21 cellular contexts compared by ENCODE assay signal in the genomic region with DNA sequence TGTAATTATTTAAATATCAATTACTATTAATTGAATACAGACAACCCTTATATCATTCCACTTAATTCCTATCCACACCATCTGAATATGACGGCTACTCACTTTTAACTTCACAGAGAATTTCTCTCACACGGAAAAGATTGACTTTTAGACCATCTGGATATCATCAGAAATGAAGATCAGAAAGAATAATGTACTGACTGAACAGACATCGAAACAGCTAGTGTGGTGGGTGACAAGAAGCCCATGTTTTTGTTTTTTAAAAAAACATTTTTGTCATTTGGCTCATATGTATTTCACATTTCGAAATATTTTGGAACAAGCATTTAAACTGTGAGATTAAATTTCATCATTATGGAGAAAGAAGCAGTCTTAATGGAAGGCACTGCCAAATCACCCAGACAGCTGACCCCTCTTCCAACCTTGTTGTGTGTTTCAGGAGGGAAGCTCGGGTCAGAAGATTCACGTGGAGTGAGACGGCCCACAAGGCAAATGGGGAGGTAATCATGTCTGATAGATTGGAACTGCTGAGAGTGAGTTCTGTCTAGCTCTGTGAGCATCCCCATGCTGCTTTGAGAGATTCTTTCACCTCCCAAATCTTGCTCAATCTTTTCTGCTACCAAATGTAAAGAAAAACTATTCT.
"Had no signal": no experiment of that assay in that cellular context is flagged by ENCODE, and none has a peak within 500 bp of the region (broad histone marks: within the 10 kb centered on the region; RNA-seq: fewer than 3 reads in every experiment).

No MANE protein-coding gene starts in this region.

- H3K4me1 ChIP-seq: foreskin keratinocyte, upper lobe of left lung had no signal

- H3K27me3 ChIP-seq: cardiac muscle cell, neural progenitor cell, upper lobe of left lung had no signal

- H3K9me3 ChIP-seq: upper lobe of left lung had no signal

- H3K4me3 ChIP-seq: cardiac muscle cell, neural progenitor cell, skin epidermis, upper lobe of left lung had no signal

- H3K4me2 ChIP-seq: neural progenitor cell had no signal

- H3K36me3 ChIP-seq: cardiac muscle cell, neural progenitor cell, upper lobe of left lung had no signal

- H3K27ac ChIP-seq: cardiac muscle cell, epithelial cell of prostate, foreskin keratinocyte, neural progenitor cell, upper lobe of left lung had no signal

- H2AFZ ChIP-seq: neural progenitor cell had no signal

- ATAC-seq: activated CD8-positive, alpha-beta T cell treated with anti-CD3 and anti-CD28 coated beads for 36 hours; activated T-helper 17 cell treated with anti-CD3 and anti-CD28 coated beads, Interleukin-2, amount 50 U/mL, for 72 hours; effector memory CD8-positive, alpha-beta T cell; foreskin keratinocyte; T-cell had no signal

- DNase-seq: activated CD4-positive, alpha-beta T cell treated with anti-CD3 and anti-CD28 coated beads, Interleukin-2, amount 10 ng/mL, durations not matched to agents 24 days and 14 days; activated CD4-positive, CD25-positive, alpha-beta regulatory T cell; activated CD8-positive, alpha-beta T cell treated with anti-CD3 and anti-CD28 coated beads for 36 hours; activated naive CD4-positive, alpha-beta T cell; activated naive CD8-positive, alpha-beta T cell treated with anti-CD3 and anti-CD28 coated beads for 36 hours; activated T-cell treated with anti-CD3 and anti-CD28 coated beads, Interleukin-2, amount 50 U/mL, for 1 hour; amniotic stem cell; effector memory CD8-positive, alpha-beta T cell; foreskin keratinocyte; glutamatergic neuron; hypothalamus; islet precursor cell; naive B cell; T-cell; T-helper 9 cell; upper lobe of left lung had no signal
